24 cellular contexts compared by ENCODE assay signal in the genomic region with DNA sequence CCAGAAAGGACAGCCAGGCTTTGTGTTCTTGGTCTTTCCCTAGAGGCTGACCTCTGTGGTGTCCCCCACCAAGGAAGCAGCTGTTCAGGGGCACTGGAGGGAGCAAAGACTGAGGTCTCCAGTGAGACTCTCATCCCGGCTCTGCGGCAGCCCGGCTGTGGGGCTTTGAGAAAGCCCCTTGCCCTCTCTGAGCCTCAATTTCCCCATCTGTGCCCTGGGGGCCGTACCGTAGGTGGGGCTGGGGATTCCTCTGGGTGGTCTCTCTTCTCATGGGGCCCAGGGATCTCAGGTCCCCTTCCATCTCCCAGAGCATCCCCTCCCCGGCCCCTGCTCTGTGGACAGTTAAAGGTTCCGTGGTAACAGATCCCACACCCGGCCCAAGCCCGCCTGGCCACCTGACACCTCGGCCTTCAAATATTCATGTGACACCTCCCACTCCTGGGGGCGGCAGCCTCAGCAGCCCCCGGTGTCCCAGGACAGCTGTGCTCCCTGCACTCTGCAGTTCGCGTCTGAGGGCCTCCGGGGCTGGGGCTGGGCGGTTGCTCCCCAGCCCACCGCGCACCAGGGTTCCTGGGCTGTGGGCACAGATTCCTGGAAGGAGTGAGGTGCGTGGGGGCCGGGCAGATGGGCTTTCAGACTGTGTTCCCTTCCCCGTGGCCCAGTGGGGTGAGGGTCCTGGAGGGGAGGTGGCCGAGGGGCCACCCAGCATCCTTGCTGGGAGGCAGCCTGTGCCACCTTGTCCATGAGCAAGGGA. TPM values are rescaled to one million over a fixed set of nuclear protein-coding genes. Genes with fewer than 3 reads are reported as not detected.
"Had no signal": no experiment of that assay in that cellular context is flagged by ENCODE, and none has a peak within 500 bp of the region (broad histone marks: within the 10 kb centered on the region; RNA-seq: fewer than 3 reads in every experiment).

No MANE protein-coding gene starts in this region.

- DNase-seq: activated CD4-positive, alpha-beta T cell treated with anti-CD3 and anti-CD28 coated beads, Interleukin-2, amount 10 ng/mL, durations not matched to agents 7 days and 5 days; activated CD4-positive, CD25-positive, alpha-beta regulatory T cell treated with anti-CD3 and anti-CD28 coated beads, Interleukin-2, amount 50 U/mL, for 72 hours; activated CD8-positive, alpha-beta memory T cell treated with anti-CD3 and anti-CD28 coated beads, Interleukin-2, amount 10 ng/mL, durations not matched to agents 7 days and 5 days; activated CD8-positive, alpha-beta T cell treated with anti-CD3 and anti-CD28 coated beads for 36 hours; activated effector memory CD4-positive, alpha-beta T cell treated with anti-CD3 and anti-CD28 coated beads, Interleukin-2, amount 50 U/mL, for 16 hours; activated naive CD4-positive, alpha-beta T cell treated with anti-CD3 and anti-CD28 coated beads, Interleukin-2, amount 10 ng/mL, durations not matched to agents 7 days and 5 days; activated T-cell treated with anti-CD3 and anti-CD28 coated beads for 4 hours; amygdala; cerebellar nuclear complex; cortex of kidney; stimulated activated CD4-positive, alpha-beta T cell treated with anti-CD3 and anti-CD28 coated beads, Interleukin-12 subunit alpha, Interleukin-12 subunit beta, amount 100 ng/mL, for 4 hours; stimulated activated CD4-positive, alpha-beta T cell treated with anti-CD3 and anti-CD28 coated beads, Interleukin-4, amount 100 ng/mL, for 4 hours; stomach; uterus; WERI-Rb-1 had no signal

- H3K4me3 ChIP-seq: stomach, suprapubic skin, tibial nerve, uterus had no signal

- H3K36me3 Mint-ChIP-seq: activated CD8-positive, alpha-beta memory T cell treated with anti-CD3 and anti-CD28 coated beads, Interleukin-2, amount 10 ng/mL, durations not matched to agents 7 days and 5 days; activated naive CD4-positive, alpha-beta T cell treated with anti-CD3 and anti-CD28 coated beads, Interleukin-2, amount 10 ng/mL, durations not matched to agents 7 days and 5 days had no signal

- H3K4me3 Mint-ChIP-seq: activated CD4-positive, alpha-beta T cell treated with anti-CD3 and anti-CD28 coated beads, Interleukin-2, amount 10 ng/mL, durations not matched to agents 7 days and 5 days; activated CD8-positive, alpha-beta memory T cell treated with anti-CD3 and anti-CD28 coated beads, Interleukin-2, amount 10 ng/mL, durations not matched to agents 7 days and 5 days; activated CD8-positive, alpha-beta T cell treated with anti-CD3 and anti-CD28 coated beads for 36 hours; activated naive CD4-positive, alpha-beta T cell treated with anti-CD3 and anti-CD28 coated beads, Interleukin-2, amount 10 ng/mL, durations not matched to agents 7 days and 5 days; memory B cell; neural crest cell had no signal

- H3K27ac ChIP-seq: stomach, suprapubic skin, tibial nerve, uterus, WERI-Rb-1 had no signal

- H3K27me3 Mint-ChIP-seq: activated CD4-positive, alpha-beta T cell treated with anti-CD3 and anti-CD28 coated beads, Interleukin-2, amount 10 ng/mL, durations not matched to agents 7 days and 5 days; activated CD8-positive, alpha-beta T cell treated with anti-CD3 and anti-CD28 coated beads for 36 hours; memory B cell had no signal

- FAIRE-seq: bronchial epithelial cell, endometrium, TTC549 had no signal

- H3K4me1 ChIP-seq: uterus had no signal

- H3K9me3 Mint-ChIP-seq: activated CD4-positive, alpha-beta T cell treated with anti-CD3 and anti-CD28 coated beads, Interleukin-2, amount 10 ng/mL, durations not matched to agents 7 days and 5 days; activated CD8-positive, alpha-beta T cell treated with anti-CD3 and anti-CD28 coated beads for 36 hours; activated naive CD4-positive, alpha-beta T cell treated with anti-CD3 and anti-CD28 coated beads, Interleukin-2, amount 10 ng/mL, durations not matched to agents 7 days and 5 days; memory B cell; neural crest cell had no signal

- ATAC-seq: activated CD8-positive, alpha-beta memory T cell treated with anti-CD3 and anti-CD28 coated beads, Interleukin-2, amount 10 ng/mL, durations not matched to agents 7 days and 5 days; activated CD8-positive, alpha-beta T cell treated with anti-CD3 and anti-CD28 coated beads for 36 hours had no signal

- H3K27ac Mint-ChIP-seq: activated CD4-positive, alpha-beta T cell treated with anti-CD3 and anti-CD28 coated beads, Interleukin-2, amount 10 ng/mL, durations not matched to agents 7 days and 5 days; activated CD8-positive, alpha-beta memory T cell treated with anti-CD3 and anti-CD28 coated beads, Interleukin-2, amount 10 ng/mL, durations not matched to agents 7 days and 5 days; activated CD8-positive, alpha-beta T cell treated with anti-CD3 and anti-CD28 coated beads for 36 hours; activated naive CD4-positive, alpha-beta T cell treated with anti-CD3 and anti-CD28 coated beads, Interleukin-2, amount 10 ng/mL, durations not matched to agents 7 days and 5 days; memory B cell; progenitor cell of endocrine pancreas had no signal

- H3K9me3 ChIP-seq: stomach, suprapubic skin, tibial nerve, uterus had no signal

- H3K36me3 ChIP-seq: stomach, suprapubic skin, tibial nerve, uterus, WERI-Rb-1 had no signal

- H3K27me3 ChIP-seq: uterus had no signal

- H3K4me1 Mint-ChIP-seq: activated CD4-positive, alpha-beta T cell treated with anti-CD3 and anti-CD28 coated beads, Interleukin-2, amount 10 ng/mL, durations not matched to agents 7 days and 5 days; activated CD8-positive, alpha-beta memory T cell treated with anti-CD3 and anti-CD28 coated beads, Interleukin-2, amount 10 ng/mL, durations not matched to agents 7 days and 5 days; activated naive CD4-positive, alpha-beta T cell treated with anti-CD3 and anti-CD28 coated beads, Interleukin-2, amount 10 ng/mL, durations not matched to agents 7 days and 5 days; neural crest cell had no signal

RNA-seq across cellular contexts. Expression of a gene that starts 15.1 kb away (rescaled TPM):
- total RNA-seq: activated CD4-positive, alpha-beta T cell treated with anti-CD3 and anti-CD28 coated beads, Interleukin-2, amount 10 ng/mL, durations not matched to agents 7 days and 5 days; activated CD8-positive, alpha-beta memory T cell treated with anti-CD3 and anti-CD28 coated beads, Interleukin-2, amount 10 ng/mL, durations not matched to agents 7 days and 5 days; activated CD8-positive, alpha-beta T cell treated with anti-CD3 and anti-CD28 coated beads for 36 hours; mononuclear cell had no signal

RNA-seq across cellular contexts. Expression of a gene that starts 35.4 kb away (rescaled TPM):
- total RNA-seq: activated CD4-positive, alpha-beta T cell treated with anti-CD3 and anti-CD28 coated beads, Interleukin-2, amount 10 ng/mL, durations not matched to agents 7 days and 5 days; activated CD8-positive, alpha-beta memory T cell treated with anti-CD3 and anti-CD28 coated beads, Interleukin-2, amount 10 ng/mL, durations not matched to agents 7 days and 5 days; suprapubic skin; tibial nerve had no signal
